Comparison of ENCODE assay signal across 30 cellular contexts in the genomic region with DNA sequence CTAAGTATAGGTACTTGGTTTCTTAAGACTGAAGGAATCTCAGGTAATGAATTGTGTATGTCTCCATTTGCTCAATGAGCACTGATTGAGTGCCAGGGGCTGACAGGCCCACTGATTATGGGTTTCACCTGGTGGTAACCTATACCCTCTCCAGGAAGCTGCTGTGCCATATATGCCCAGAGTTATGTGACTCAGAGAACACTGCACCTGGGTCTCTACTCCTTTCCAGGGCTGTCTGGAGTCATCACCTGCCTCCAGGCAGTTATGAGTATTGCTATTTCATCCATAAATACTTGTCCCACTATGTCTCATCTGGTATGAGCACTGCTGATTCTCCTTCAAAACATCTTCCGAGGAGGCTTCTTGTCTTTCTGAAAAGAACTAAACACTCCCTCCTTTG.
"Had no signal": no experiment of that assay in that cellular context is flagged by ENCODE, and none has a peak within 500 bp of the region (broad histone marks: within the 10 kb centered on the region; RNA-seq: fewer than 3 reads in every experiment).

No MANE protein-coding gene starts in this region.

- H3K9me3 Mint-ChIP-seq: effector memory CD8-positive, alpha-beta T cell; immature natural killer cell; mesothelial cell of epicardium; neural crest cell had no signal

- H3K4me3 ChIP-seq: esophagus muscularis mucosa, heart right ventricle, lower lobe of right lung, mucosa of descending colon, pancreas, right lobe of liver, thoracic aorta, tibial nerve, upper lobe of left lung had no signal

- H3K27ac ChIP-seq: esophagus muscularis mucosa, heart right ventricle, lower lobe of right lung, neutrophil, pancreas, right lobe of liver, thoracic aorta, tibial nerve, upper lobe of left lung had no signal

- DNase-seq: cortex of kidney; effector memory CD8-positive, alpha-beta T cell; foreskin melanocyte; glutamatergic neuron; heart right ventricle; hypothalamus; immature natural killer cell; islet precursor cell; left ventricle myocardium superior; lower lobe of right lung; mesenchymal stem cell; mucosa of descending colon; naive B cell; pancreas; right lobe of liver; small intestine; stimulated activated CD4-positive, alpha-beta T cell treated with anti-CD3 and anti-CD28 coated beads, Interleukin-15, amount 100 ng/mL, for 24 hours; stimulated activated CD4-positive, alpha-beta T cell treated with anti-CD3 and anti-CD28 coated beads, Interleukin-2, amount 100 ng/mL, for 48 hours; stimulated activated naive B cell treated with anti-CD40 and anti-IgM and Interleukin-4, amounts not matched to agents 10 μg/mL and 1 μg/mL and 100 μg/mL, for 72 hours; upper lobe of left lung had no signal

- FAIRE-seq: endometrium, pancreas, small intestine, urothelium cell line had no signal

- ATAC-seq: effector memory CD8-positive, alpha-beta T cell; heart right ventricle; left ventricle myocardium superior; lower lobe of right lung; mucosa of descending colon; natural killer cell treated with Interleukin-12 subunit alpha and Interleukin-12 subunit beta and Interleukin-15 and Interleukin-18, amount 100 ng/mL, for 72 hours; pancreas; right lobe of liver; stimulated activated naive B cell treated with anti-CD40 and anti-IgM and Interleukin-4, amounts not matched to agents 10 μg/mL and 1 μg/mL and 100 μg/mL, for 72 hours had no signal

- H3K36me3 Mint-ChIP-seq: immature natural killer cell; mesothelial cell of epicardium; naive B cell; natural killer cell treated with Interleukin-12 subunit alpha and Interleukin-12 subunit beta and Interleukin-15 and Interleukin-18, amount 100 ng/mL, for 72 hours; stimulated activated naive B cell treated with anti-CD40 and anti-IgM and Interleukin-4, amounts not matched to agents 10 μg/mL and 1 μg/mL and 100 μg/mL, for 72 hours had no signal

- H3K27me3 ChIP-seq: esophagus muscularis mucosa, neutrophil, right lobe of liver, tibial nerve, upper lobe of left lung had no signal

- H3K4me3 Mint-ChIP-seq: effector memory CD8-positive, alpha-beta T cell; immature natural killer cell; mesothelial cell of epicardium; naive B cell; natural killer cell treated with Interleukin-12 subunit alpha and Interleukin-12 subunit beta and Interleukin-15 and Interleukin-18, amount 100 ng/mL, for 72 hours; neural crest cell; stimulated activated naive B cell treated with anti-CD40 and anti-IgM and Interleukin-4, amounts not matched to agents 10 μg/mL and 1 μg/mL and 100 μg/mL, for 72 hours; stimulated activated naive CD8-positive, alpha-beta T cell treated with anti-CD3 and anti-CD28 coated beads, Interleukin-15, Interleukin-2, amounts not matched to agents 100 ng/mL and 50 ng/mL, for 24 hours had no signal

- H3K27me3 Mint-ChIP-seq: naive B cell; stimulated activated naive B cell treated with anti-CD40 and anti-IgM and Interleukin-4, amounts not matched to agents 10 μg/mL and 1 μg/mL and 100 μg/mL, for 72 hours had no signal

- H3K4me1 Mint-ChIP-seq: immature natural killer cell; mesothelial cell of epicardium; naive B cell; neural crest cell; stimulated activated naive B cell treated with anti-CD40 and anti-IgM and Interleukin-4, amounts not matched to agents 10 μg/mL and 1 μg/mL and 100 μg/mL, for 72 hours had no signal

- H3K9me3 ChIP-seq: esophagus muscularis mucosa, lower lobe of right lung, mucosa of descending colon, neutrophil, pancreas, right lobe of liver, thoracic aorta, tibial nerve, upper lobe of left lung had no signal

- H3K36me3 ChIP-seq: esophagus muscularis mucosa, heart right ventricle, lower lobe of right lung, neutrophil, pancreas, right lobe of liver, thoracic aorta, tibial nerve, upper lobe of left lung had no signal

- H3K4me1 ChIP-seq: esophagus muscularis mucosa, heart right ventricle, lower lobe of right lung, pancreas, right lobe of liver, tibial nerve, upper lobe of left lung had no signal
